Comparison of ENCODE assay signal across 7 cellular contexts in the genomic region with DNA sequence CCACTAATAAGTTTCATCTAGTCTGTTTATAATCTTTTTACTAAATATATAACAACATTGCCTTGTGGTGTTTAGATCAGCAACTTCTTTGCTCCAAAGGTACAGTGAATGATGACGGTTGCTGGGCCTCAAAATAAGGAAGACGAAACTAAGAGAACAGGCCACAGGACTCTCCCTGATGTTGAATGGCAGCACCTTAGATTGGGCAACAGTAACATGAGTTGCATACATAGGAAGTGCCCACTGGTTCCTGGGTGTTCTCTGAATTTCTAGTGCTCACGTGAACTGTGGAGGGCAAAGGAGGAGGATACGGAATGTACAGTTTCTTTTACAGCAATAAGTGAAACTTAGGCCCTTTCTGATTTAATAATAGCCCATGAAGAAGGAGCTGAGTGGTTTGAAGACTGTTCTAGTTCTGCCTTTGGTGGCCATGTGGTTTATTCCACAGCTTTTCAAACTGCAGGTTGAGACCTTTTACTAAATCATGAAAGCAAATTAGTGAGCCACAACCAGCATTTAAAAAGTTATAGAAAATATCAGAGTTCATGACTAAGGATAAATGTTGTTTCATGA.
DNase-seq lines count a peak whose midpoint lies in the region; ATAC-seq and TF ChIP-seq lines count a peak whose summit lies in the region.
"Not testable (repeated sequence)": the region's sequence is repeated elsewhere in the genome, so short reads cannot be mapped to it uniquely, and the experiment has no call there.

No MANE protein-coding gene starts in this region.

- ATAC-seq in GM18868 (IDR thresholded peaks at IDR 0.05; ENCODE audit: unreplicated experiment) (peak; percentile 68), GM21515 (IDR thresholded peaks at IDR 0.05; ENCODE audit: unreplicated experiment) (peak; percentile 40), HG02884 (IDR thresholded peaks at IDR 0.05; ENCODE audit: unreplicated experiment) (peak; percentile 41), HG03432 (IDR thresholded peaks at IDR 0.05; ENCODE audit: unreplicated experiment) (peak; percentile 59), mucosa of descending colon (peak; percentile 63)

- not testable (repeated sequence) for H3K4me3 ChIP-seq in choroid plexus epithelial cell (ENCODE audit: low read depth, low read length); mucosa of descending colon

- TF ChIP-seq CTCF in choroid plexus epithelial cell (conservative IDR thresholded peaks at IDR 0.05; ENCODE audit: low read depth, low read length); mucosa of descending colon (IDR thresholded peaks at IDR 0.05): not testable (repeated sequence)

- H3K9me3 ChIP-seq in mucosa of descending colon: not testable (repeated sequence)

- H3K36me3 ChIP-seq in mucosa of descending colon (ENCODE audit: low read depth): not testable (repeated sequence)

- H3K4me1 ChIP-seq in mucosa of descending colon (ENCODE audit: low read depth): not testable (repeated sequence)

- intact Hi-C loops in mucosa of descending colon (cut with DNase I, micrococcal nuclease): not testable (repeated sequence)

- DNase-seq in NOMO-1 treated with DMSO at 0.1 percent for 48 hours (lab: John Stamatoyannopoulos, UW; ENCODE audit: unreplicated experiment) (peak; percentile 7), choroid plexus epithelial cell (ENCODE audit: low read depth) (peak; percentile 6)
- DNase-seq in mucosa of descending colon: not testable (repeated sequence)
